ENCODE assay signal across 22 cellular contexts in genomic region chr13:91652389-91652788, GRCh38.
DNase-seq lines count a peak whose midpoint lies in the region; ATAC-seq, FAIRE-seq and TF ChIP-seq lines count a peak whose summit lies in the region.
"Had no signal": no experiment of that assay in that cellular context is flagged by ENCODE, and none has a peak within 500 bp of the region (broad histone marks: within the 10 kb centered on the region; RNA-seq: fewer than 3 reads in every experiment).

No MANE protein-coding gene starts in this region.

- H3K4me1 ChIP-seq in RWPE2 (ENCODE audit: insufficient read depth, poor library complexity, severe bottlenecking) = peaks cover 14% of the 10 kb centered on the region
- H3K4me1 ChIP-seq in mesendoderm (ENCODE audit: control insufficient read depth, low read depth, low read length) = no peaks in the 10 kb centered on the region
- H3K4me1 ChIP-seq: SJCRH30 had no signal

- H3K27me3 ChIP-seq in RWPE2 (ENCODE audit: insufficient read depth, poor library complexity, severe bottlenecking) (peaks cover 3% of the 10 kb centered on the region), bronchial epithelial cell (ENCODE audit: control insufficient read depth, insufficient read depth, low read length) (no peaks in the 10 kb centered on the region), mesendoderm (ENCODE audit: insufficient read depth, low read length, poor library complexity) (no peaks in the 10 kb centered on the region)
- H3K27me3 ChIP-seq: SJCRH30 had no signal

- H3K4ac ChIP-seq in mesendoderm (ENCODE audit: low read depth, low read length) = no peak overlapping the region

- WGBS in mesendoderm (ENCODE audit: extremely low coverage, insufficient coverage, low lambda C conversion rate) = no CpG with 5 or more reads among the region's 3 CpGs

- no peak overlapping the region for H3K18ac ChIP-seq in mesendoderm (ENCODE audit: low read length)

- H2BK5ac ChIP-seq in mesendoderm (ENCODE audit: low read length) = no peak overlapping the region

- no peak for TF ChIP-seq CTCF in RWPE2 (IDR thresholded peaks at IDR 0.05; ENCODE audit: poor library complexity, severe bottlenecking)
- no peak for TF ChIP-seq CTCF in bronchial epithelial cell (IDR thresholded peaks at IDR 0.05; ENCODE audit: insufficient read depth, low read length, severe bottlenecking)

- no peak overlapping the region for H2BK15ac ChIP-seq in mesendoderm (replicated peaks; ENCODE audit: low read depth)

- H4K8ac ChIP-seq in mesendoderm (ENCODE audit: low read depth, low read length) = no peak overlapping the region

- H3K79me2 ChIP-seq in mesendoderm (ENCODE audit: control insufficient read depth, insufficient read depth, low read length) = no peaks in the 10 kb centered on the region

- no peak overlapping the region for H2BK120ac ChIP-seq in mesendoderm (ENCODE audit: low read depth, low read length)

- H3K9ac ChIP-seq in mesendoderm (ENCODE audit: low read length) = no peak overlapping the region

- peak; percentile 26 for FAIRE-seq in HTR-8/SVneo (lab: Jason Lieb, UNC)
- no peak for FAIRE-seq in bronchial epithelial cell (lab: Jason Lieb, UNC)
- FAIRE-seq: GM12878 had no signal

- no peak overlapping the region for H3K4me2 ChIP-seq in mesendoderm (ENCODE audit: low read length)

- no peak overlapping the region for H3K27ac ChIP-seq in RWPE2 (ENCODE audit: poor library complexity, severe bottlenecking)
- no peak overlapping the region for H3K27ac ChIP-seq in mesendoderm (ENCODE audit: low read depth, low read length)
- H3K27ac ChIP-seq: SJCRH30 had no signal

- no peaks in the 10 kb centered on the region for H3K79me1 ChIP-seq in mesendoderm (ENCODE audit: low read length)

- H3K4me3 ChIP-seq in RWPE2 (ENCODE audit: severe bottlenecking) (no peak overlapping the region), bronchial epithelial cell (ENCODE audit: low read depth, low read length) (no peak overlapping the region), mesendoderm (ENCODE audit: low read length) (no peak overlapping the region)
- H3K4me3 ChIP-seq: GM12878, SJCRH30 had no signal

- peak; percentile 91 for ATAC-seq in RWPE2 (ENCODE audit: low read depth)
- no peak for ATAC-seq in HG02938 (IDR thresholded peaks at IDR 0.05; ENCODE audit: unreplicated experiment)
- ATAC-seq: GM12878, PC-3 had no signal

- no peak overlapping the region for H3K56ac ChIP-seq in mesendoderm (ENCODE audit: low read length)

- DNase-seq in HTR-8/SVneo (ENCODE audit: insufficient read length, low spot score) (peak; percentile 5), RWPE2 (ENCODE audit: low spot score) (no peak), bronchial epithelial cell (ENCODE audit: low read depth) (peak; percentile 23), mesendoderm (peak; percentile 53), NCI-H2029 treated with DMSO at 0.1 percent for 48 hours (lab: John Stamatoyannopoulos, UW) (no peak), kidney glomerular epithelial cell (lab: John Stamatoyannopoulos, UW) (no peak)
- DNase-seq: ACHN; C1 segment of cervical spinal cord; CD8-positive, alpha-beta memory T cell; DMS53; EL; HCEC 1CT; NCI-H1092 treated with DMSO at 0.1 percent for 48 hours; NCI-H146; NCI-H2081; NCI-H510A; NCI-H774; PC-3; RPMI8226; SJCRH30 had no signal

- no peak overlapping the region for H3K23ac ChIP-seq in mesendoderm (ENCODE audit: low read length)

- H2AK5ac ChIP-seq in mesendoderm (ENCODE audit: low read length) = no peak overlapping the region

- H3K9me3 ChIP-seq in RWPE2 (ENCODE audit: severe bottlenecking) = no peaks in the 10 kb centered on the region
- H3K9me3 ChIP-seq: SJCRH30 had no signal

- H3K36me3 ChIP-seq in RWPE2 (ENCODE audit: low read depth) (no peaks in the 10 kb centered on the region), bronchial epithelial cell (ENCODE audit: control insufficient read depth, insufficient read depth, low read length) (no peaks in the 10 kb centered on the region), mesendoderm (ENCODE audit: control insufficient read depth, insufficient read depth, low read length) (no peaks in the 10 kb centered on the region)
- H3K36me3 ChIP-seq: SJCRH30 had no signal

- no peak overlapping the region for H4K5ac ChIP-seq in mesendoderm (ENCODE audit: low read length)

Comparison
In these comparisons a context has a peak if more than half of its experiments do, and no peak if none do; other contexts are left out.
1. DNase-seq: peak in HTR-8/SVneo (single experiment), bronchial epithelial cell (single experiment) and mesendoderm (single experiment); none in RWPE2 (single experiment), NCI-H2029 treated with DMSO at 0.1 percent for 48 hours (single experiment) and kidney glomerular epithelial cell (single experiment).